ENCODE assay signal across 8 cellular contexts in the genomic region with DNA sequence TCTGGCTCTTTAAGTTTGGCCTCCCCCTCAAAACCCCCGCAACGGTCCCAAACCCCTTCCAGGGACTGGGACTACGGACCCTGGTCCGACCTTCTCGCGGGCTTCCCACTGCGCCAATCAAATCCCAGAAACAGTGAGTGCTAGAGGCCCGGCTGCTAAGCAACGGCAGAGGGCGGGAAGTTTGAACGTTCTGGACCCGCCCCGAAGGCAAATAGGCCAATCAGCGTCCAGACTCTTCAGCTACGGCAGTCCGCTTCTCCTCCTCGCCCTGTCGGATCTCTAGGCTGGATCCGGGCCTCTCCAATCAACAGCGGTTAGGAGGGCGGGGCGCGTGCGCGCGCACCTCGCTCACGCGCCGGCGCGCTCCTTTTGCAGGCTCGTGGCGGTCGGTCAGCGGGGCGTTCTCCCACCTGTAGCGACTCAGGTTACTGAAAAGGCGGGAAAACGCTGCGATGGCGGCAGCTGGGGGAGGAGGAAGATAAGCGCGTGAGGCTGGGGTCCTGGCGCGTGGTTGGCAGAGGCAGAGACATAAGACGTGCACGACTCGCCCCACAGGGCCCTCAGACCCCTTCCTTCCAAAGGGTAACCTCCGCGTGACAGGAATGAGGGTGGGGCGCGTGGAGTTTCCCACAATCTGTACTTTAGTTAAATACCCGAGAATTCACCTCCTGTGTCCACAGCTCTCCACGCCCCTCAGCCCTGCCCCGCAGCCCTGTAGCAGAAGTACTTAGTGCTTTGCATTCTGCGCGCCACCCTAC.
DNase-seq lines count a peak whose midpoint lies in the region; TF ChIP-seq lines count a peak whose summit lies in the region.

TSS of gene MSH5 (plus strand) at position 367 of the 758 bp plus-strand sequence. CDS start 462 bp downstream, outside the sequence.

- TF ChIP-seq CTCF in LNCaP clone FGC (IDR thresholded peaks at IDR 0.05; ENCODE audit: control insufficient read depth, extremely low read depth, insufficient read depth) (no peak), nephron progenitor cell (IDR thresholded peaks at IDR 0.05) (no peak)

- H3K4me1 Mint-ChIP-seq in nephron progenitor cell, result peaks cover 91% of the 10 kb centered on the region
- H3K4me1 Mint-ChIP-seq in stimulated activated naive CD8-positive, alpha-beta T cell treated with anti-CD3 and anti-CD28 coated beads, Interleukin-15, Interleukin-2, amounts not matched to agents 100 ng/mL and 50 ng/mL, for 24 hours (ENCODE audit: low read depth), result peaks cover 55% of the 10 kb centered on the region

- H3K4me3 Mint-ChIP-seq in nephron progenitor cell, result peak within 1 kb of the TSS; percentile 98
- H3K4me3 Mint-ChIP-seq in stimulated activated naive CD8-positive, alpha-beta T cell treated with anti-CD3 and anti-CD28 coated beads, Interleukin-15, Interleukin-2, amounts not matched to agents 100 ng/mL and 50 ng/mL, for 24 hours, result peak within 1 kb of the TSS; percentile 96

- no peaks in the 10 kb centered on the region for H3K9me3 Mint-ChIP-seq in nephron progenitor cell
- H3K9me3 Mint-ChIP-seq in stimulated activated naive CD8-positive, alpha-beta T cell treated with anti-CD3 and anti-CD28 coated beads, Interleukin-15, Interleukin-2, amounts not matched to agents 100 ng/mL and 50 ng/mL, for 24 hours, result no peaks in the 10 kb centered on the region

- H3K27me3 Mint-ChIP-seq in nephron progenitor cell (ENCODE audit: low read depth, poor library complexity), result peaks cover 3% of the 10 kb centered on the region
- H3K27me3 Mint-ChIP-seq in stimulated activated naive CD8-positive, alpha-beta T cell treated with anti-CD3 and anti-CD28 coated beads, Interleukin-15, Interleukin-2, amounts not matched to agents 100 ng/mL and 50 ng/mL, for 24 hours, result no peaks in the 10 kb centered on the region

- peaks cover 22% of the 10 kb centered on the region for H3K36me3 Mint-ChIP-seq in nephron progenitor cell (ENCODE audit: low read depth)
- peaks cover 59% of the 10 kb centered on the region for H3K36me3 Mint-ChIP-seq in stimulated activated naive CD8-positive, alpha-beta T cell treated with anti-CD3 and anti-CD28 coated beads, Interleukin-15, Interleukin-2, amounts not matched to agents 100 ng/mL and 50 ng/mL, for 24 hours (ENCODE audit: low read depth)

- peak within 1 kb of the TSS; percentile 77 for H3K4me3 ChIP-seq in LNCaP clone FGC (ENCODE audit: low read depth, low read length)

- DNase-seq in EL (peak; percentile 100), GOT3 (lab: John Stamatoyannopoulos, UW) (peak; percentile 93), LNCaP clone FGC (ENCODE audit: low read depth) (peak; percentile 98), SHP77 (lab: John Stamatoyannopoulos, UW) (peak; percentile 98 to 99), fibroblast of the conjunctiva (ENCODE audit: low read depth) (peak; percentile 99), nephron progenitor cell (peak; percentile 95)
- DNase-seq in activated effector memory CD4-positive, alpha-beta T cell treated with Interleukin-2 at 50 U/mL for 16 hours, result peak; percentile 94

- H3K27ac Mint-ChIP-seq in nephron progenitor cell, result peak within 1 kb of the TSS; percentile 99
- peak within 1 kb of the TSS; percentile 94 for H3K27ac Mint-ChIP-seq in stimulated activated naive CD8-positive, alpha-beta T cell treated with anti-CD3 and anti-CD28 coated beads, Interleukin-15, Interleukin-2, amounts not matched to agents 100 ng/mL and 50 ng/mL, for 24 hours

Comparison
In these comparisons a context has a peak if more than half of its experiments do, and no peak if none do; other contexts are left out.
1. Peak in every context shown above with its lines: DNase-seq and H3K4me3 ChIP-seq.